Comparison of ENCODE assay signal across 1 cellular context in the genomic region with DNA sequence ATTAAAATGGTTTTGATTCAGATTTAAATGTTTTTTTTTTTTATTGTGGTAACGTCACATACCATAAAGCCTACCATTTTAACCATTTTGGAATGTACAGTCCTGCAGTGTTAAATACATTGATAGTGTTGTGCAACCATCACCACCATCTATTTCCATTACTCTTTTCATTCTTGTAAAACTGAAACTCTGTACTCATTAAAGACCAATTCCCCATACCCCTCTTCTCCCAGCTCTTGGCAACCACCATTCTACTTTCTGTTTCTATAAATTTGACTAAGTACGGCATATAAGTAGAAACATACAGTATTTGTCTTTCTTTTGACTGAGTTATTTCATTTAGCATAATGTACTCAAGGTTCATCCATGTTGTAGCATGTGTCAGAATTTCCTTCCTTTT.
TF ChIP-seq lines count a peak whose summit lies in the region.

No MANE protein-coding gene starts in this region.

TF ChIP-seq in IMR-90, 13 proteins besides CTCF, POLR2A, EP300 and RAD21 (continued from another document):
- TF ChIP-seq, protein P1, sequence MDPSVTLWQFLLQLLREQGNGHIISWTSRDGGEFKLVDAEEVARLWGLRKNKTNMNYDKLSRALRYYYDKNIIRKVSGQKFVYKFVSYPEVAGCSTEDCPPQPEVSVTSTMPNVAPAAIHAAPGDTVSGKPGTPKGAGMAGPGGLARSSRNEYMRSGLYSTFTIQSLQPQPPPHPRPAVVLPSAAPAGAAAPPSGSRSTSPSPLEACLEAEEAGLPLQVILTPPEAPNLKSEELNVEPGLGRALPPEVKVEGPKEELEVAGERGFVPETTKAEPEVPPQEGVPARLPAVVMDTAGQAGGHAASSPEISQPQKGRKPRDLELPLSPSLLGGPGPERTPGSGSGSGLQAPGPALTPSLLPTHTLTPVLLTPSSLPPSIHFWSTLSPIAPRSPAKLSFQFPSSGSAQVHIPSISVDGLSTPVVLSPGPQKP (IDR thresholded peaks at IDR 0.05; ENCODE audit: borderline replicate concordance, low read depth, low read length): no peak
